8 cellular contexts compared by ENCODE assay signal in the genomic region with DNA sequence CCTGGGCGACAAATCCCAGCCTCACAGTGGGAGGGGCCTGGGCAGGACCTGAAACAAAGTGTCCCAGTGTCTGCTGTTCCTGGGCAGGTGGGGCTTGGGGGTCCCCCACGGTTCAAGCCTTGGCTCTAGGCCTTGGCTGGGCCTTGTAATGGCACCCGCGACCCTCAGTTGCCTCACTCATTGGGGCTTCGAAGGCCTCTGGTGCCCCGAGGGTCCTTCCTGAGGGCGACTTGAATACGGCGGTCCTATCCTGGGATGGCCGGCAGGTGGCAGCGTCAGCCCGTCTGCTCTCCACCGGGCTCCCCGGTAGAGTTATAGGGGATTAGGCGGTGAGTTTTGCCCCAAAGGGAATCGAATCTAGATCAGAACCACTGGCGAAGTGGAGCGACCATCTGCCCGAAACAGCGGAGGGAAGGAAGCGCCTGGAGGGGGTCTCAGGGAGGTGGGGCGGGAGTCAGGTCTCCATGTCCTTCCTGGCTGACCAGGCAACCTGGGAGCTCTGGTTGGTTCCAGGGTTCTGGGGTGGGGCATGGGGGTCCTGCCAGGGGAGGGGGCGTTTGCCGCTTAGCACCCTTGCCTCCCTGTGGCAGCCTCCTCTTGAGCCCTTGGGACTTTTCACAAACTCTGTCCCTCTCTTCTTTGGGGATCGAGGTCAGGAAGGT. TPM values are rescaled to one million over a fixed set of nuclear protein-coding genes. Genes with fewer than 3 reads are reported as not detected.
DNase-seq lines count a peak whose midpoint lies in the region; ATAC-seq, FAIRE-seq and TF ChIP-seq lines count a peak whose summit lies in the region.

No MANE protein-coding gene starts in this region.

- peak overlapping the region; percentile 89 for H3K27ac ChIP-seq in 22Rv1
- no peak overlapping the region for H3K27ac ChIP-seq in caudate nucleus (ENCODE audit: low read depth, low read length)

- TF ChIP-seq CTCF in 22Rv1 (IDR thresholded peaks at IDR 0.05) (peak; percentile 95), kidney epithelial cell (IDR thresholded peaks at IDR 0.05; ENCODE audit: insufficient read depth, low read length, poor library complexity, severe bottlenecking) (peak; percentile 85)

- DNase-seq in GM18507 (ENCODE audit: extremely low spot score, insufficient read length, low read depth) (peak; percentile 71), NCI-H2227 treated with DMSO at 0.1 percent for 48 hours (lab: John Stamatoyannopoulos, UW) (peak; percentile 59), caudate nucleus (lab: John Stamatoyannopoulos, UW) (peak in 58 of 61 donors; percentile 2 to 84 (median 52)), kidney epithelial cell (ENCODE audit: low read depth) (no peak)
- peak; percentile 59 to 69 (median 64) for DNase-seq in activated CD4-positive, CD25-positive, alpha-beta regulatory T cell (lab: John Stamatoyannopoulos, UW)
- peak; percentile 72 to 77 for DNase-seq in stimulated activated CD4-positive, alpha-beta T cell treated with anti-CD3 and anti-CD28 coated beads, Interleukin-1b, Interleukin-23, amount 100 ng/mL, for 4 hours (ENCODE audit: low read depth in 2 of 2)

- peak; percentile 73 for FAIRE-seq in GM18507 (lab: Jason Lieb, UNC)

- ATAC-seq in GM19455 (IDR thresholded peaks at IDR 0.05; ENCODE audit: unreplicated experiment) = no peak

- no peak overlapping the region for H3K4me3 ChIP-seq in kidney epithelial cell (ENCODE audit: low read depth, low read length)

- H3K36me3 ChIP-seq in kidney epithelial cell (ENCODE audit: control insufficient read depth, insufficient read depth, low read length) = no peaks in the 10 kb centered on the region

- peaks cover 24% of the 10 kb centered on the region for H3K27me3 ChIP-seq in kidney epithelial cell (ENCODE audit: control insufficient read depth, insufficient read depth, low read length)

RNA-seq across cellular contexts. Expression of a gene that starts 2.1 kb away (rescaled TPM):
- total RNA-seq in kidney epithelial cell = 48.1 and 50.4 TPM in 2 replicates

RNA-seq across cellular contexts. Expression of a gene that starts 22.8 kb away (rescaled TPM):
- 79.1 and 92.8 TPM in 2 replicates for total RNA-seq in kidney epithelial cell

RNA-seq across cellular contexts. Expression of a gene that starts 23.1 kb away (rescaled TPM):
- 7.7 and 8.4 TPM in 2 replicates for total RNA-seq in kidney epithelial cell
